Comparison of ENCODE assay signal across 41 cellular contexts in the genomic region with DNA sequence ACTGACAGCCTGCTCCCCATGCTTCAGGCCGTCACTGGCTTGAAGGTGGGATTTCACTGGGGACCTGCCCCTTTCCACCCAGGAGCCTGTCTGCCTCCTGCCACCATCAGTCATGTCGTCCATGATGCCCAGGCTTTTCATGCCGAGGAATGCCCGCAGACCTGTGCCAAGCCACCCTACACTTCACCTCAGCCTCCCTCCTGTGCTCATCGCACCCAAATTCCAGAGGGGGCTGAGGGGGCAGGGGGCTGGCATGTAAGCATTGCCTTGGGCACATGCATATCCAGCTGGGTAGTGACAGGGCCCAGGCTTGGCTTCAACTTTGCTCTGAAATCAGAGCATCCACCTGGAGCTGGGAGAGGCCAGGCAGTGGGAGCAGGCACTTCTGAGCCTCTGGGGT. TPM values are rescaled to one million over a fixed set of nuclear protein-coding genes. Genes with fewer than 3 reads are reported as not detected.
"Had no signal": no experiment of that assay in that cellular context is flagged by ENCODE, and none has a peak within 500 bp of the region (broad histone marks: within the 10 kb centered on the region; RNA-seq: fewer than 3 reads in every experiment).

No MANE protein-coding gene starts in this region.

- H3K4me1 Mint-ChIP-seq: activated naive CD4-positive, alpha-beta T cell treated with anti-CD3 and anti-CD28 coated beads, Interleukin-2, amount 10 ng/mL, durations not matched to agents 7 days and 5 days; activated naive CD4-positive, alpha-beta T cell treated with anti-CD3 and anti-CD28 coated beads, Interleukin-2, amount 50 U/mL, for 24 hours; activated naive CD8-positive, alpha-beta T cell treated with anti-CD3 and anti-CD28 coated beads for 36 hours; activated naive CD8-positive, alpha-beta T cell treated with anti-CD3 and anti-CD28 coated beads, Interleukin-2, amount 10 ng/mL, durations not matched to agents 7 days and 5 days; activated naive CD8-positive, alpha-beta T cell treated with anti-CD3 and anti-CD28 coated beads, Interleukin-2, amount 50 U/mL, for 24 hours; activated T-helper 17 cell treated with anti-CD3 and anti-CD28 coated beads, Interleukin-2, amount 50 U/mL, for 72 hours; brain; central memory CD8-positive, alpha-beta T cell had no signal

- H3K9me3 Mint-ChIP-seq: activated naive CD4-positive, alpha-beta T cell treated with anti-CD3 and anti-CD28 coated beads for 36 hours; activated naive CD4-positive, alpha-beta T cell treated with anti-CD3 and anti-CD28 coated beads, Interleukin-2, amount 10 ng/mL, durations not matched to agents 7 days and 5 days; activated naive CD4-positive, alpha-beta T cell treated with anti-CD3 and anti-CD28 coated beads, Interleukin-2, amount 50 U/mL, for 24 hours; activated naive CD4-positive, alpha-beta T cell treated with anti-CD3 and anti-CD28 coated beads, Interleukin-2, amount 50 U/mL, for 72 hours; activated naive CD8-positive, alpha-beta T cell treated with anti-CD3 and anti-CD28 coated beads for 36 hours; activated naive CD8-positive, alpha-beta T cell treated with anti-CD3 and anti-CD28 coated beads, Interleukin-2, amount 10 ng/mL, durations not matched to agents 7 days and 5 days; activated naive CD8-positive, alpha-beta T cell treated with anti-CD3 and anti-CD28 coated beads, Interleukin-2, amount 50 U/mL, for 24 hours; activated T-cell treated with anti-CD3 and anti-CD28 coated beads, Interleukin-2, amount 50 U/mL, for 24 hours; activated T-cell treated with anti-CD3 and anti-CD28 coated beads, Interleukin-2, amount 50 U/mL, for 72 hours; activated T-helper 1 cell treated with anti-CD3 and anti-CD28 coated beads, Interleukin-12 subunit alpha, Interleukin-12 subunit beta, Interleukin-2, Interleukin-4 antibody, amounts not matched to agents 30 ng/mL and 10 ng/mL and 1 ng/mL, durations not matched to agents 14 hours and 24 hours and 36 hours; activated T-helper 17 cell treated with anti-CD3 and anti-CD28 coated beads, Interleukin-2, amount 50 U/mL, for 72 hours; activated T-helper 2 cell treated with anti-CD3 and anti-CD28 coated beads, Interferon-gamma antibody, Interleukin-2, Interleukin-4, amounts not matched to agents 10 μg/mL and 5 μg/mL and 100 μg/mL, durations not matched to agents 14 hours and 24 hours and 36 hours; central memory CD8-positive, alpha-beta T cell had no signal

- ATAC-seq: activated naive CD4-positive, alpha-beta T cell treated with anti-CD3 and anti-CD28 coated beads, Interleukin-2, amount 50 U/mL, for 72 hours; activated naive CD8-positive, alpha-beta T cell treated with anti-CD3 and anti-CD28 coated beads, Interleukin-2, amount 50 U/mL, for 24 hours; activated T-cell treated with anti-CD3 and anti-CD28 coated beads, Interleukin-2, amount 50 U/mL, for 72 hours; activated T-helper 17 cell treated with anti-CD3 and anti-CD28 coated beads, Interleukin-2, amount 50 U/mL, for 72 hours; body of pancreas had no signal

- H3K27me3 Mint-ChIP-seq: activated naive CD4-positive, alpha-beta T cell treated with anti-CD3 and anti-CD28 coated beads, Interleukin-2, amount 10 ng/mL, durations not matched to agents 7 days and 5 days; activated naive CD4-positive, alpha-beta T cell treated with anti-CD3 and anti-CD28 coated beads, Interleukin-2, amount 50 U/mL, for 24 hours; activated naive CD8-positive, alpha-beta T cell; activated naive CD8-positive, alpha-beta T cell treated with anti-CD3 and anti-CD28 coated beads, Interleukin-2, amount 50 U/mL, for 24 hours; activated T-cell treated with anti-CD3 and anti-CD28 coated beads, Interleukin-2, amount 50 U/mL, for 24 hours; activated T-helper 17 cell treated with anti-CD3 and anti-CD28 coated beads, Interleukin-2, amount 50 U/mL, for 72 hours; brain; central memory CD8-positive, alpha-beta T cell had no signal

- H3K36me3 Mint-ChIP-seq: activated naive CD4-positive, alpha-beta T cell treated with anti-CD3 and anti-CD28 coated beads, Interleukin-2, amount 10 ng/mL, durations not matched to agents 7 days and 5 days; activated naive CD4-positive, alpha-beta T cell treated with anti-CD3 and anti-CD28 coated beads, Interleukin-2, amount 50 U/mL, for 24 hours; activated naive CD4-positive, alpha-beta T cell treated with anti-CD3 and anti-CD28 coated beads, Interleukin-2, amount 50 U/mL, for 72 hours; activated naive CD8-positive, alpha-beta T cell; activated naive CD8-positive, alpha-beta T cell treated with anti-CD3 and anti-CD28 coated beads for 36 hours; activated naive CD8-positive, alpha-beta T cell treated with anti-CD3 and anti-CD28 coated beads, Interleukin-2, amount 10 ng/mL, durations not matched to agents 7 days and 5 days; brain had no signal

- H3K4me3 Mint-ChIP-seq: activated naive CD4-positive, alpha-beta T cell treated with anti-CD3 and anti-CD28 coated beads for 36 hours; activated naive CD4-positive, alpha-beta T cell treated with anti-CD3 and anti-CD28 coated beads, Interleukin-2, amount 10 ng/mL, durations not matched to agents 7 days and 5 days; activated naive CD4-positive, alpha-beta T cell treated with anti-CD3 and anti-CD28 coated beads, Interleukin-2, amount 50 U/mL, for 24 hours; activated naive CD8-positive, alpha-beta T cell; activated naive CD8-positive, alpha-beta T cell treated with anti-CD3 and anti-CD28 coated beads for 36 hours; activated naive CD8-positive, alpha-beta T cell treated with anti-CD3 and anti-CD28 coated beads, Interleukin-2, amount 10 ng/mL, durations not matched to agents 7 days and 5 days; activated naive CD8-positive, alpha-beta T cell treated with anti-CD3 and anti-CD28 coated beads, Interleukin-2, amount 50 U/mL, for 24 hours; activated T-cell treated with anti-CD3 and anti-CD28 coated beads, Interleukin-2, amount 50 U/mL, for 24 hours; activated T-cell treated with anti-CD3 and anti-CD28 coated beads, Interleukin-2, amount 50 U/mL, for 4 hours; activated T-cell treated with anti-CD3 and anti-CD28 coated beads, Interleukin-2, amount 50 U/mL, for 72 hours; activated T-helper 1 cell treated with anti-CD3 and anti-CD28 coated beads, Interleukin-12 subunit alpha, Interleukin-12 subunit beta, Interleukin-2, Interleukin-4 antibody, amounts not matched to agents 30 ng/mL and 10 ng/mL and 1 ng/mL, durations not matched to agents 14 hours and 24 hours and 36 hours; activated T-helper 17 cell treated with anti-CD3 and anti-CD28 coated beads, Interleukin-2, amount 50 U/mL, for 72 hours; brain; central memory CD8-positive, alpha-beta T cell had no signal

- H3K27ac ChIP-seq: adrenal gland, ascending aorta, body of pancreas, brain microvascular endothelial cell, breast epithelium, cardiac muscle cell had no signal

- H3K36me3 ChIP-seq: adrenal gland, ascending aorta, brain microvascular endothelial cell, breast epithelium, cardiac muscle cell had no signal

- H3K9me3 ChIP-seq: adrenal gland, ascending aorta, body of pancreas, breast epithelium had no signal

- DNase-seq: activated effector memory CD4-positive, alpha-beta T cell treated with anti-CD3 and anti-CD28 coated beads, Interleukin-2, amount 50 U/mL, for 16 hours; activated effector memory CD4-positive, alpha-beta T cell treated with Interleukin-2 at 50 U/mL for 16 hours; activated gamma-delta T cell; activated gamma-delta T cell treated with Interleukin-2 at 50 U/mL for 16 hours; activated naive CD4-positive, alpha-beta T cell; activated naive CD4-positive, alpha-beta T cell treated with anti-CD3 and anti-CD28 coated beads for 36 hours; activated naive CD4-positive, alpha-beta T cell treated with anti-CD3 and anti-CD28 coated beads, Interleukin-2, amount 10 ng/mL, durations not matched to agents 7 days and 5 days; activated naive CD4-positive, alpha-beta T cell treated with anti-CD3 and anti-CD28 coated beads, Interleukin-2, amount 50 U/mL, for 16 hours; activated naive CD4-positive, alpha-beta T cell treated with Interleukin-2 at 50 U/mL for 16 hours; activated naive CD8-positive, alpha-beta T cell treated with anti-CD3 and anti-CD28 coated beads for 36 hours; activated naive CD8-positive, alpha-beta T cell treated with anti-CD3 and anti-CD28 coated beads, Interleukin-2, amount 10 ng/mL, durations not matched to agents 7 days and 5 days; activated naive CD8-positive, alpha-beta T cell treated with anti-CD3 and anti-CD28 coated beads, Interleukin-2, amount 50 U/mL, for 24 hours; activated T-cell treated with anti-CD3 and anti-CD28 coated beads for 4 hours; activated T-cell treated with anti-CD3 and anti-CD28 coated beads, Interleukin-2, amount 50 U/mL, for 1 hour; activated T-cell treated with anti-CD3 and anti-CD28 coated beads, Interleukin-2, amount 50 U/mL, for 24 hours; activated T-cell treated with anti-CD3 and anti-CD28 coated beads, Interleukin-2, amount 50 U/mL, for 4 hours; activated T-cell treated with anti-CD3 and anti-CD28 coated beads, Interleukin-2, amount 50 U/mL, for 48 hours; activated T-cell treated with anti-CD3 and anti-CD28 coated beads, Interleukin-2, amount 50 U/mL, for 72 hours; adrenal gland; amniotic stem cell; amygdala; anterior cingulate cortex; aorta; body of pancreas; brain microvascular endothelial cell; caudate nucleus; central memory CD4-positive, alpha-beta T cell; cerebellar nuclear complex had no signal

- H3K27me3 ChIP-seq: adrenal gland, ascending aorta, body of pancreas, brain microvascular endothelial cell, breast epithelium, cardiac muscle cell had no signal

- H3K27ac Mint-ChIP-seq: activated naive CD4-positive, alpha-beta T cell treated with anti-CD3 and anti-CD28 coated beads for 36 hours; activated naive CD4-positive, alpha-beta T cell treated with anti-CD3 and anti-CD28 coated beads, Interleukin-2, amount 10 ng/mL, durations not matched to agents 7 days and 5 days; activated naive CD4-positive, alpha-beta T cell treated with anti-CD3 and anti-CD28 coated beads, Interleukin-2, amount 50 U/mL, for 24 hours; activated naive CD4-positive, alpha-beta T cell treated with anti-CD3 and anti-CD28 coated beads, Interleukin-2, amount 50 U/mL, for 72 hours; activated naive CD8-positive, alpha-beta T cell; activated naive CD8-positive, alpha-beta T cell treated with anti-CD3 and anti-CD28 coated beads for 36 hours; activated naive CD8-positive, alpha-beta T cell treated with anti-CD3 and anti-CD28 coated beads, Interleukin-2, amount 10 ng/mL, durations not matched to agents 7 days and 5 days; activated naive CD8-positive, alpha-beta T cell treated with anti-CD3 and anti-CD28 coated beads, Interleukin-2, amount 50 U/mL, for 24 hours; activated T-cell treated with anti-CD3 and anti-CD28 coated beads, Interleukin-2, amount 50 U/mL, for 24 hours; activated T-cell treated with anti-CD3 and anti-CD28 coated beads, Interleukin-2, amount 50 U/mL, for 72 hours; activated T-helper 1 cell treated with anti-CD3 and anti-CD28 coated beads, Interleukin-12 subunit alpha, Interleukin-12 subunit beta, Interleukin-2, Interleukin-4 antibody, amounts not matched to agents 30 ng/mL and 10 ng/mL and 1 ng/mL, durations not matched to agents 14 hours and 24 hours and 36 hours; activated T-helper 17 cell treated with anti-CD3 and anti-CD28 coated beads, Interleukin-2, amount 50 U/mL, for 72 hours; activated T-helper 2 cell treated with anti-CD3 and anti-CD28 coated beads, Interferon-gamma antibody, Interleukin-2, Interleukin-4, amounts not matched to agents 10 μg/mL and 5 μg/mL and 100 μg/mL, durations not matched to agents 14 hours and 24 hours and 36 hours; brain had no signal

- H3K4me1 ChIP-seq: adrenal gland, ascending aorta, breast epithelium had no signal

- H3K4me3 ChIP-seq: adrenal gland, ascending aorta, body of pancreas, breast epithelium, cardiac muscle cell had no signal

RNA-seq across cellular contexts. Expression of gene RPRM, which starts 20.9 kb away (rescaled TPM):
- total RNA-seq: activated naive CD4-positive, alpha-beta T cell treated with anti-CD3 and anti-CD28 coated beads for 36 hours; activated naive CD4-positive, alpha-beta T cell treated with anti-CD3 and anti-CD28 coated beads, Interleukin-2, amount 50 U/mL, for 72 hours; activated naive CD8-positive, alpha-beta T cell treated with anti-CD3 and anti-CD28 coated beads, Interleukin-2, amount 10 ng/mL, durations not matched to agents 7 days and 5 days; activated T-cell treated with anti-CD3 and anti-CD28 coated beads, Interleukin-2, amount 50 U/mL, for 72 hours; activated T-helper 1 cell treated with anti-CD3 and anti-CD28 coated beads, Interleukin-12 subunit alpha, Interleukin-12 subunit beta, Interleukin-2, Interleukin-4 antibody, amounts not matched to agents 30 ng/mL and 10 ng/mL and 1 ng/mL, durations not matched to agents 14 hours and 24 hours and 36 hours; activated T-helper 17 cell treated with anti-CD3 and anti-CD28 coated beads, Interleukin-2, amount 50 U/mL, for 72 hours; activated T-helper 2 cell treated with anti-CD3 and anti-CD28 coated beads, Interferon-gamma antibody, Interleukin-2, Interleukin-4, amounts not matched to agents 10 μg/mL and 5 μg/mL and 100 μg/mL, durations not matched to agents 14 hours and 24 hours and 36 hours; ascending aorta; body of pancreas; bronchial epithelial cell; cardiac muscle cell; cardiac septum had no signal
- polyA plus RNA-seq: aorta had no signal
